In genomic region chr22:19442166-19442565, GRCh38 we compare ENCODE assay signal across 15 cellular contexts. TPM values are rescaled to one million over a fixed set of nuclear protein-coding genes. Genes with fewer than 3 reads are reported as not detected.
DNase-seq lines count a peak whose midpoint lies in the region; ATAC-seq, FAIRE-seq and TF ChIP-seq lines count a peak whose summit lies in the region.
"Had no signal": no experiment of that assay in that cellular context is flagged by ENCODE, and none has a peak within 500 bp of the region (broad histone marks: within the 10 kb centered on the region; RNA-seq: fewer than 3 reads in every experiment).

No MANE protein-coding gene starts in this region.

- peak overlapping the region; percentile 31 to 44 for H3K27ac Mint-ChIP-seq in activated naive CD4-positive, alpha-beta T cell treated with anti-CD3 and anti-CD28 coated beads, Interleukin-2, amount 50 U/mL, for 72 hours
- no peak overlapping the region for H3K27ac Mint-ChIP-seq in natural killer cell
- H3K27ac Mint-ChIP-seq in stimulated activated memory B cell treated with anti-CD40 and anti-IgM and Interleukin-4, amounts not matched to agents 10 μg/mL and 1 μg/mL and 100 μg/mL, for 72 hours: peak overlapping the region; percentile 22

- CTCF ChIA-PET in GM12878 (lab: Yijun Ruan, JAX): no interaction called here

- no peak for TF ChIP-seq EP300 in GM12878 (IDR thresholded peaks at IDR 0.05; ENCODE audit: borderline replicate concordance in 1 of 2, control insufficient read depth in 1 of 2, low read depth in 2 of 2, low read length in 2 of 2)

- H3K36me3 ChIP-seq in GM12878 (ENCODE audit: control insufficient read depth in 2 of 2, insufficient read depth in 2 of 2, low read length in 1 of 2) (peaks cover 4 to 14% of the 10 kb centered on the region in 2 experiments; a peak in 3 of 4 replicates), H7 (replicated peaks; ENCODE audit: control insufficient read depth, insufficient read depth, low read length) (peaks cover 7% of the 10 kb centered on the region)

- no TSS peak for BruUV-seq in GM12878 (replicated peaks; lab: Mats Ljungman, UMichigan)

- H3K79me2 ChIP-seq in GM12878 (ENCODE audit: control insufficient read depth, insufficient read depth, low read length): peaks cover 22% of the 10 kb centered on the region

- H3K9ac ChIP-seq in GM12878 (ENCODE audit: control insufficient read depth, insufficient read depth, low read length): no peak overlapping the region

- no peak for DNase-seq in activated naive CD4-positive, alpha-beta T cell treated with anti-CD3 and anti-CD28 coated beads, Interleukin-2, amount 50 U/mL, for 72 hours (ENCODE audit: low spot score in 2 of 2)
- no peak for DNase-seq in activated naive CD4-positive, alpha-beta T cell (lab: John Stamatoyannopoulos, UW)
- DNase-seq in GM12878 (ENCODE audit: low read depth, low spot score) (no peak), natural killer cell (no peak), H7 (no peak), germinal center (ENCODE audit: low spot score) (no peak), cerebellum (ENCODE audit: low spot score) (no peak)
- DNase-seq: KBM-7, NCI-H1436, NCI-H2029 treated with DMSO at 0.1 percent for 48 hours, NCI-H510A treated with DMSO at 0.1 percent for 48 hours, NCI-H82, PC-9 had no signal

- no peak overlapping the region for H3K27ac ChIP-seq in GM12878 (ENCODE audit: control insufficient read depth, insufficient read depth)
- H3K27ac ChIP-seq: PC-9 had no signal

- H3K4me3 ChIP-seq in GM12878 (no peak overlapping the region), H7 (ENCODE audit: insufficient read depth, low read depth, low read length) (no peak overlapping the region)
- H3K4me3 ChIP-seq: PC-9 had no signal

- ATAC-seq in activated naive CD4-positive, alpha-beta T cell treated with anti-CD3 and anti-CD28 coated beads, Interleukin-2, amount 50 U/mL, for 72 hours: no peak
- no peak for ATAC-seq in GM12878
- no peak for ATAC-seq in natural killer cell
- no peak for ATAC-seq in stimulated activated memory B cell treated with anti-CD40 and anti-IgM and Interleukin-4, amounts not matched to agents 10 μg/mL and 1 μg/mL and 100 μg/mL, for 72 hours
- ATAC-seq: HCT116 had no signal

- no peaks in the 10 kb centered on the region for H3K9me3 Mint-ChIP-seq in activated naive CD4-positive, alpha-beta T cell treated with anti-CD3 and anti-CD28 coated beads, Interleukin-2, amount 50 U/mL, for 72 hours
- H3K9me3 Mint-ChIP-seq in natural killer cell: no peaks in the 10 kb centered on the region
- H3K9me3 Mint-ChIP-seq in stimulated activated memory B cell treated with anti-CD40 and anti-IgM and Interleukin-4, amounts not matched to agents 10 μg/mL and 1 μg/mL and 100 μg/mL, for 72 hours: no peaks in the 10 kb centered on the region

- H3K9me3 ChIP-seq in GM12878 (replicated peaks; ENCODE audit: control insufficient read depth, insufficient read depth, low read length): no peaks in the 10 kb centered on the region

- no peak for TF ChIP-seq RAD21 in GM12878 (IDR thresholded peaks at IDR 0.05; ENCODE audit: insufficient read depth, low read depth, low read length)

- H3K4me1 Mint-ChIP-seq in natural killer cell: peaks cover 28 to 38% of the 10 kb centered on the region in 2 donors
- peaks cover 44% of the 10 kb centered on the region for H3K4me1 Mint-ChIP-seq in stimulated activated memory B cell treated with anti-CD40 and anti-IgM and Interleukin-4, amounts not matched to agents 10 μg/mL and 1 μg/mL and 100 μg/mL, for 72 hours

- H2AFZ ChIP-seq in GM12878 (ENCODE audit: control insufficient read depth, low read depth, low read length): no peak overlapping the region
- H2AFZ ChIP-seq: PC-9 had no signal

- RAD21 ChIA-PET in GM12878 (lab: Charles Lee; ENCODE audit: unreplicated experiment): no interaction called here

- WGBS in GM12878 (ENCODE audit: insufficient coverage, insufficient replicate concordance, low lambda C conversion rate, missing lambda C conversion rate): 77% methylated on average over 2 of the region's 2 CpGs

- peak; percentile 47 for TF ChIP-seq POLR2A in GM12878 (IDR thresholded peaks at IDR 0.05; ENCODE audit: low read depth, low read length)

- SMC1A ChIA-PET in GM12878 (lab: Charles Lee; ENCODE audit: uncharacterized antibody, unreplicated experiment): no interaction called here

- H3K4me3 Mint-ChIP-seq in natural killer cell: peak overlapping the region; percentile 31
- no peak overlapping the region for H3K4me3 Mint-ChIP-seq in stimulated activated memory B cell treated with anti-CD40 and anti-IgM and Interleukin-4, amounts not matched to agents 10 μg/mL and 1 μg/mL and 100 μg/mL, for 72 hours

- POLR2A ChIA-PET in GM12878 (lab: Charles Lee): no interaction called here

- peaks cover 3% of the 10 kb centered on the region; the same call in 1 of the 2 replicates for H3K4me1 ChIP-seq in GM12878 (ENCODE audit: control insufficient read depth, insufficient read depth, low read length)

- intact Hi-C loops in GM12878 (cut with micrococcal nuclease; ENCODE audit: unreplicated experiment) (no loop called here), natural killer cell (cut with micrococcal nuclease) (no loop called here)

- no peaks in the 10 kb centered on the region for H3K27me3 Mint-ChIP-seq in natural killer cell (ENCODE audit: low read depth in 2 of 2)
- H3K27me3 Mint-ChIP-seq in stimulated activated memory B cell treated with anti-CD40 and anti-IgM and Interleukin-4, amounts not matched to agents 10 μg/mL and 1 μg/mL and 100 μg/mL, for 72 hours: no peaks in the 10 kb centered on the region

- TF ChIP-seq CTCF in GM12878 (IDR thresholded peaks at IDR 0.05 in 2 of 3, conservative IDR thresholded peaks at IDR 0.05 in 1 of 3; ENCODE audit: control insufficient read depth in 2 of 3, extremely low read depth in 1 of 3, insufficient read depth in 1 of 3, low read depth in 3 of 3, low read length in 3 of 3) (no peak), natural killer cell (IDR thresholded peaks at IDR 0.05) (no peak)

- no peak for FAIRE-seq in GM12878 (lab: Jason Lieb, UNC)

- H3K27me3 ChIP-seq in GM12878 (replicated peaks in 1 of 2; ENCODE audit: control insufficient read depth in 2 of 2, insufficient read depth in 2 of 2, low read length in 1 of 2) (no peaks in the 10 kb centered on the region), H7 (ENCODE audit: control insufficient read depth, insufficient read depth, low read length) (no peaks in the 10 kb centered on the region)

- in situ Hi-C loops in GM12878 (cut with MboI): loop anchor here (25.0 kb wide), 1 partner anchor 1805 kb away; the partner anchor contains the start of genes ATP6V1E1 and BCL2L13

- H3K36me3 Mint-ChIP-seq in activated naive CD4-positive, alpha-beta T cell treated with anti-CD3 and anti-CD28 coated beads, Interleukin-2, amount 50 U/mL, for 72 hours: peaks cover 11 to 21% of the 10 kb centered on the region in 2 donors
- peaks cover 6% of the 10 kb centered on the region for H3K36me3 Mint-ChIP-seq in natural killer cell
- peaks cover 36% of the 10 kb centered on the region for H3K36me3 Mint-ChIP-seq in stimulated activated memory B cell treated with anti-CD40 and anti-IgM and Interleukin-4, amounts not matched to agents 10 μg/mL and 1 μg/mL and 100 μg/mL, for 72 hours

- no peak overlapping the region for H3K4me2 ChIP-seq in GM12878 (ENCODE audit: control insufficient read depth, insufficient read depth)
- H3K4me2 ChIP-seq: PC-9 had no signal

- H4K20me1 ChIP-seq in GM12878 (ENCODE audit: control insufficient read depth, insufficient read depth): no peaks in the 10 kb centered on the region

RNA-seq across cellular contexts. Expression of gene C22orf39, which starts 5.3 kb away (rescaled TPM):
- total RNA-seq in activated naive CD4-positive, alpha-beta T cell treated with anti-CD3 and anti-CD28 coated beads, Interleukin-2, amount 50 U/mL, for 72 hours: 10 to 100 TPM; 25.7 to 26.3 TPM
- total RNA-seq in GM12878 (2013; cell fraction: nucleolus; rRNA removed): 26.8 and 32.5 TPM in 2 replicates
- 30.1 and 31.6 TPM in 2 replicates for total RNA-seq in GM12878 (2014; rRNA removed)
- 17.3 TPM in 2 replicates for total RNA-seq in GM12878 (2014; rRNA removed; fragmentation: Illumina TruSeq; extraction: Trizol)
- total RNA-seq in GM12878 (2021): 21.4 and 21.6 TPM in 2 replicates
- 13.3 TPM for polyA plus RNA-seq in GM12878 (2011; ENCODE audit: low read depth)
- polyA plus RNA-seq in GM12878 (2011; rRNA removed): 39.9 and 40.8 TPM in 2 replicates
- polyA plus RNA-seq in GM12878 (2011; cell fraction: cytosol; rRNA removed): 42.9 and 49.6 TPM in 2 replicates
- 18.1 and 18.8 TPM in 2 replicates for polyA plus RNA-seq in GM12878 (2011; cell fraction: nucleus; rRNA removed)
- 20.7 and 21.0 TPM in 2 replicates for polyA plus RNA-seq in GM12878 (2012)
- polyA plus RNA-seq in GM12878 (2014; fragmentation: Illumina TruSeq; extraction: Trizol): 20.8 and 21.0 TPM in 2 replicates
- 10 to 100 TPM in 1 of 2 experiments, 1 to 10 TPM in 1; 6.7 to 10.9 TPM for polyA plus RNA-seq in GM12878 (2014; fragmentation: Nextera tagmentation; extraction: Ambion mirVana)
- polyA plus RNA-seq in GM12878 (2014; rRNA removed): 38.8 and 39.9 TPM in 2 replicates
- 10 to 100 TPM; 38.2 to 47.0 TPM for polyA plus RNA-seq in GM12878 (2016; fragmentation: Nextera tagmentation; extraction: Ambion mirVana)
- 41.0 and 51.5 TPM in 2 replicates for polyA minus RNA-seq in GM12878 (2011; rRNA and poly(A)+ RNA removed)
- polyA minus RNA-seq in GM12878 (2011; cell fraction: cytosol; rRNA and poly(A)+ RNA removed): 10.1 and 10.2 TPM in 2 replicates
- polyA minus RNA-seq in GM12878 (2011; cell fraction: nucleus; rRNA and poly(A)+ RNA removed): 8.7 and 13.7 TPM in 2 replicates
- 10 to 100 TPM; 45.4 to 53.3 (median 50.2) TPM for total RNA-seq in natural killer cell
- 42.3 and 45.3 TPM in 2 replicates for total RNA-seq in H7 (2014; rRNA removed; shearing (Covaris generic))
- 42.0 TPM for total RNA-seq in cerebellum

RNA-seq across cellular contexts. Expression of gene MRPL40, which starts 9.8 kb away (rescaled TPM):
- total RNA-seq in activated naive CD4-positive, alpha-beta T cell treated with anti-CD3 and anti-CD28 coated beads, Interleukin-2, amount 50 U/mL, for 72 hours: 10 to 100 TPM in 1 of 2 donors, 1 to 10 TPM in 1; 8.2 to 32.2 TPM
- 5.7 and 6.6 TPM in 2 replicates for total RNA-seq in GM12878 (2013; cell fraction: nucleolus; rRNA removed)
- total RNA-seq in GM12878 (2014; rRNA removed) (48.0 and 51.9 TPM in 2 replicates), GM12878 (2014; rRNA removed; fragmentation: Illumina TruSeq; extraction: Trizol) (55.9 and 58.1 TPM in 2 replicates), GM12878 (2021) (41.2 and 42.4 TPM in 2 replicates), natural killer cell (10 to 100 TPM; 11.6 to 16.7 (median 14.2) TPM), cerebellum (6.6 TPM)
- 32.8 TPM for polyA plus RNA-seq in GM12878 (2011; ENCODE audit: low read depth)
- polyA plus RNA-seq in GM12878 (2011; rRNA removed) (62.3 and 72.3 TPM in 2 replicates), GM12878 (2014; fragmentation: Illumina TruSeq; extraction: Trizol) (66.0 and 78.0 TPM in 2 replicates), GM12878 (2014; fragmentation: Nextera tagmentation; extraction: Ambion mirVana) (100 to 1,000 TPM; 180 to 207 TPM), GM12878 (2014; rRNA removed) (53.8 and 64.4 TPM in 2 replicates), GM12878 (2016; fragmentation: Nextera tagmentation; extraction: Ambion mirVana) (100 to 1,000 TPM; 124 to 131 TPM)
- polyA plus RNA-seq in GM12878 (2011; cell fraction: cytosol; rRNA removed): 33.8 and 45.2 TPM in 2 replicates
- polyA plus RNA-seq in GM12878 (2011; cell fraction: nucleus; rRNA removed): 21.5 and 26.3 TPM in 2 replicates
- 36.6 and 36.9 TPM in 2 replicates for polyA plus RNA-seq in GM12878 (2012)
- 18.1 and 18.3 TPM in 2 replicates for polyA minus RNA-seq in GM12878 (2011; rRNA and poly(A)+ RNA removed)
- 8.8 and 10.3 TPM in 2 replicates for polyA minus RNA-seq in GM12878 (2011; cell fraction: cytosol; rRNA and poly(A)+ RNA removed)
- polyA minus RNA-seq in GM12878 (2011; cell fraction: nucleus; rRNA and poly(A)+ RNA removed): 5.6 and 8.9 TPM in 2 replicates
- total RNA-seq in H7 (2014; rRNA removed; shearing (Covaris generic)): 20.1 and 20.2 TPM in 2 replicates

RNA-seq across cellular contexts. Expression of gene HIRA, which starts 10.6 kb away (rescaled TPM):
- 10 to 100 TPM; 18.1 to 37.0 TPM for total RNA-seq in activated naive CD4-positive, alpha-beta T cell treated with anti-CD3 and anti-CD28 coated beads, Interleukin-2, amount 50 U/mL, for 72 hours
- 16.7 and 16.8 TPM in 2 replicates for total RNA-seq in GM12878 (2013; cell fraction: nucleolus; rRNA removed)
- total RNA-seq in GM12878 (2014; rRNA removed) (14.7 and 15.6 TPM in 2 replicates), GM12878 (2014; rRNA removed; fragmentation: Illumina TruSeq; extraction: Trizol) (12.6 and 13.5 TPM in 2 replicates), GM12878 (2021) (32.2 and 32.7 TPM in 2 replicates), natural killer cell (10 to 100 TPM; 49.6 to 75.9 (median 50.9) TPM), cerebellum (19.7 TPM)
- 6.7 TPM for polyA plus RNA-seq in GM12878 (2011; ENCODE audit: low read depth)
- polyA plus RNA-seq in GM12878 (2011; rRNA removed) (10.8 and 19.9 TPM in 2 replicates), GM12878 (2014; fragmentation: Illumina TruSeq; extraction: Trizol) (11.5 and 20.2 TPM in 2 replicates), GM12878 (2014; fragmentation: Nextera tagmentation; extraction: Ambion mirVana) (under 1 TPM; 0.34 to 0.60 TPM), GM12878 (2014; rRNA removed) (23.5 and 26.6 TPM in 2 replicates), GM12878 (2016; fragmentation: Nextera tagmentation; extraction: Ambion mirVana) (1 to 10 TPM; 2.1 to 2.8 TPM)
- 21.5 and 26.0 TPM in 2 replicates for polyA plus RNA-seq in GM12878 (2011; cell fraction: cytosol; rRNA removed)
- polyA plus RNA-seq in GM12878 (2011; cell fraction: nucleus; rRNA removed): 28.7 and 32.1 TPM in 2 replicates
- polyA plus RNA-seq in GM12878 (2012): 11.0 and 13.2 TPM in 2 replicates
- polyA minus RNA-seq in GM12878 (2011; rRNA and poly(A)+ RNA removed): 27.6 and 31.8 TPM in 2 replicates
- 9.1 and 12.8 TPM in 2 replicates for polyA minus RNA-seq in GM12878 (2011; cell fraction: cytosol; rRNA and poly(A)+ RNA removed)
- 5.7 and 14.7 TPM in 2 replicates for polyA minus RNA-seq in GM12878 (2011; cell fraction: nucleus; rRNA and poly(A)+ RNA removed)
- 28.8 and 31.4 TPM in 2 replicates for total RNA-seq in H7 (2014; rRNA removed; shearing (Covaris generic))

RNA-seq across cellular contexts. Expression of gene UFD1, which starts 36.8 kb away (rescaled TPM):
- total RNA-seq in activated naive CD4-positive, alpha-beta T cell treated with anti-CD3 and anti-CD28 coated beads, Interleukin-2, amount 50 U/mL, for 72 hours: 100 to 1,000 TPM in 1 of 2 donors, 10 to 100 TPM in 1; 81.7 to 136 TPM
- 37.0 and 38.0 TPM in 2 replicates for total RNA-seq in GM12878 (2013; cell fraction: nucleolus; rRNA removed)
- total RNA-seq in GM12878 (2014; rRNA removed) (73.3 and 74.6 TPM in 2 replicates), GM12878 (2014; rRNA removed; fragmentation: Illumina TruSeq; extraction: Trizol) (73.7 and 79.0 TPM in 2 replicates), GM12878 (2021) (67.2 and 67.5 TPM in 2 replicates), natural killer cell (100 to 1,000 TPM in 1 of 3 donors, 10 to 100 TPM in 2; 73.8 to 101 (median 77.8) TPM), cerebellum (16.3 TPM)
- 43.2 TPM for polyA plus RNA-seq in GM12878 (2011; ENCODE audit: low read depth)
- polyA plus RNA-seq in GM12878 (2011; rRNA removed) (75.4 and 98.7 TPM in 2 replicates), GM12878 (2014; fragmentation: Illumina TruSeq; extraction: Trizol) (140 and 145 TPM in 2 replicates), GM12878 (2014; fragmentation: Nextera tagmentation; extraction: Ambion mirVana) (100 to 1,000 TPM; 128 to 143 TPM), GM12878 (2014; rRNA removed) (97.3 and 106 TPM in 2 replicates), GM12878 (2016; fragmentation: Nextera tagmentation; extraction: Ambion mirVana) (100 to 1,000 TPM; 140 to 143 TPM)
- 140 and 141 TPM in 2 replicates for polyA plus RNA-seq in GM12878 (2011; cell fraction: cytosol; rRNA removed)
- 90.6 and 105 TPM in 2 replicates for polyA plus RNA-seq in GM12878 (2011; cell fraction: nucleus; rRNA removed)
- 63.7 and 80.1 TPM in 2 replicates for polyA plus RNA-seq in GM12878 (2012)
- polyA minus RNA-seq in GM12878 (2011; rRNA and poly(A)+ RNA removed): 101 and 104 TPM in 2 replicates
- 28.6 and 31.5 TPM in 2 replicates for polyA minus RNA-seq in GM12878 (2011; cell fraction: cytosol; rRNA and poly(A)+ RNA removed)
- 22.7 and 42.6 TPM in 2 replicates for polyA minus RNA-seq in GM12878 (2011; cell fraction: nucleus; rRNA and poly(A)+ RNA removed)
- total RNA-seq in H7 (2014; rRNA removed; shearing (Covaris generic)): 48.6 and 61.3 TPM in 2 replicates

RNA-seq across cellular contexts. Expression of gene CDC45, which starts 37.6 kb away (rescaled TPM):
- 10 to 100 TPM; 92.1 to 99.7 TPM for total RNA-seq in activated naive CD4-positive, alpha-beta T cell treated with anti-CD3 and anti-CD28 coated beads, Interleukin-2, amount 50 U/mL, for 72 hours
- 42.6 and 46.5 TPM in 2 replicates for total RNA-seq in GM12878 (2013; cell fraction: nucleolus; rRNA removed)
- total RNA-seq in GM12878 (2014; rRNA removed) (46.9 and 53.0 TPM in 2 replicates), GM12878 (2014; rRNA removed; fragmentation: Illumina TruSeq; extraction: Trizol) (40.0 and 40.8 TPM in 2 replicates), GM12878 (2021) (45.4 and 49.3 TPM in 2 replicates), natural killer cell (1 to 10 TPM; 1.6 to 4.8 (median 3.3) TPM), cerebellum (7.4 TPM)
- 21.3 TPM for polyA plus RNA-seq in GM12878 (2011; ENCODE audit: low read depth)
- polyA plus RNA-seq in GM12878 (2011; rRNA removed) (88.5 and 124 TPM in 2 replicates), GM12878 (2014; fragmentation: Illumina TruSeq; extraction: Trizol) (63.1 and 69.7 TPM in 2 replicates), GM12878 (2014; fragmentation: Nextera tagmentation; extraction: Ambion mirVana) (10 to 100 TPM; 42.8 to 51.2 TPM), GM12878 (2014; rRNA removed) (55.5 and 59.3 TPM in 2 replicates), GM12878 (2016; fragmentation: Nextera tagmentation; extraction: Ambion mirVana) (10 to 100 TPM; 79.1 to 83.4 TPM)
- polyA plus RNA-seq in GM12878 (2011; cell fraction: cytosol; rRNA removed): 49.6 and 68.6 TPM in 2 replicates
- 112 and 139 TPM in 2 replicates for polyA plus RNA-seq in GM12878 (2011; cell fraction: nucleus; rRNA removed)
- polyA plus RNA-seq in GM12878 (2012): 28.1 and 36.6 TPM in 2 replicates
- polyA minus RNA-seq in GM12878 (2011; rRNA and poly(A)+ RNA removed): 51.1 and 52.3 TPM in 2 replicates
- 15.9 and 17.4 TPM in 2 replicates for polyA minus RNA-seq in GM12878 (2011; cell fraction: cytosol; rRNA and poly(A)+ RNA removed)
- 29.9 and 65.0 TPM in 2 replicates for polyA minus RNA-seq in GM12878 (2011; cell fraction: nucleus; rRNA and poly(A)+ RNA removed)
- total RNA-seq in H7 (2014; rRNA removed; shearing (Covaris generic)): 35.8 and 36.8 TPM in 2 replicates

Comparison
In these comparisons a context has a peak if more than half of its experiments do, and no peak if none do; other contexts are left out.
1. H3K27ac Mint-ChIP-seq: peak in activated naive CD4-positive, alpha-beta T cell treated with anti-CD3 and anti-CD28 coated beads, Interleukin-2, amount 50 U/mL, for 72 hours (2 of 2) and stimulated activated memory B cell treated with anti-CD40 and anti-IgM and Interleukin-4, amounts not matched to agents 10 μg/mL and 1 μg/mL and 100 μg/mL, for 72 hours (single experiment); none in natural killer cell (0 of 2).